25 cellular contexts compared by ENCODE assay signal in genomic region chr12:108461071-108461670, GRCh38.
"Had no signal": no experiment of that assay in that cellular context is flagged by ENCODE, and none has a peak within 500 bp of the region (broad histone marks: within the 10 kb centered on the region; RNA-seq: fewer than 3 reads in every experiment).

No MANE protein-coding gene starts in this region.

- H3K9me3 Mint-ChIP-seq: activated CD4-positive, alpha-beta memory T cell treated with anti-CD3 and anti-CD28 coated beads, Interleukin-2, amount 10 ng/mL, durations not matched to agents 7 days and 5 days; activated naive CD4-positive, alpha-beta T cell treated with anti-CD3 and anti-CD28 coated beads for 36 hours; activated T-helper 17 cell treated with anti-CD3 and anti-CD28 coated beads, Interleukin-2, amount 50 U/mL, for 72 hours; brain; T-cell had no signal

- H3K4me3 Mint-ChIP-seq: activated CD4-positive, alpha-beta memory T cell treated with anti-CD3 and anti-CD28 coated beads, Interleukin-2, amount 10 ng/mL, durations not matched to agents 7 days and 5 days; activated CD4-positive, alpha-beta T cell treated with anti-CD3 and anti-CD28 coated beads for 36 hours; activated naive CD4-positive, alpha-beta T cell treated with anti-CD3 and anti-CD28 coated beads for 36 hours; activated naive CD8-positive, alpha-beta T cell; activated T-helper 17 cell treated with anti-CD3 and anti-CD28 coated beads, Interleukin-2, amount 50 U/mL, for 72 hours; brain; T-cell had no signal

- H3K36me3 Mint-ChIP-seq: activated naive CD8-positive, alpha-beta T cell; brain; T-cell had no signal

- DNase-seq: activated CD4-positive, alpha-beta memory T cell treated with anti-CD3 and anti-CD28 coated beads, Interleukin-2, amount 10 ng/mL, durations not matched to agents 7 days and 5 days; activated CD4-positive, alpha-beta T cell treated with anti-CD3 and anti-CD28 coated beads for 36 hours; activated CD4-positive, alpha-beta T cell treated with anti-CD3 and anti-CD28 coated beads, Interleukin-2, amount 50 U/mL, for 1 hour; activated CD4-positive, CD25-positive, alpha-beta regulatory T cell; activated gamma-delta T cell; activated naive CD4-positive, alpha-beta T cell treated with anti-CD3 and anti-CD28 coated beads for 36 hours; activated T-cell treated with anti-CD3 and anti-CD28 coated beads for 4 hours; activated T-cell treated with anti-CD3 and anti-CD28 coated beads, Interleukin-2, amount 50 U/mL, for 48 hours; amygdala; NCI-H1105 treated with DMSO at 0.1 percent for 48 hours; NCI-H1694; NCI-H2029; NCI-H2107; NCI-H345; NCI-H510A; NCI-H526 treated with DMSO at 0.1 percent for 48 hours; NCI-H82; RPMI8226; T-cell; T-helper 2 cell had no signal

- H3K27ac ChIP-seq: SK-N-MC, VCaP had no signal

- H3K4me1 Mint-ChIP-seq: activated CD4-positive, alpha-beta memory T cell treated with anti-CD3 and anti-CD28 coated beads, Interleukin-2, amount 10 ng/mL, durations not matched to agents 7 days and 5 days; activated CD4-positive, alpha-beta T cell treated with anti-CD3 and anti-CD28 coated beads for 36 hours; activated T-helper 17 cell treated with anti-CD3 and anti-CD28 coated beads, Interleukin-2, amount 50 U/mL, for 72 hours; T-cell had no signal

- H3K27ac Mint-ChIP-seq: activated CD4-positive, alpha-beta memory T cell treated with anti-CD3 and anti-CD28 coated beads, Interleukin-2, amount 10 ng/mL, durations not matched to agents 7 days and 5 days; activated CD4-positive, alpha-beta T cell treated with anti-CD3 and anti-CD28 coated beads for 36 hours; activated naive CD4-positive, alpha-beta T cell treated with anti-CD3 and anti-CD28 coated beads for 36 hours; activated naive CD8-positive, alpha-beta T cell; activated T-helper 17 cell treated with anti-CD3 and anti-CD28 coated beads, Interleukin-2, amount 50 U/mL, for 72 hours; T-cell had no signal
